In the genomic region with DNA sequence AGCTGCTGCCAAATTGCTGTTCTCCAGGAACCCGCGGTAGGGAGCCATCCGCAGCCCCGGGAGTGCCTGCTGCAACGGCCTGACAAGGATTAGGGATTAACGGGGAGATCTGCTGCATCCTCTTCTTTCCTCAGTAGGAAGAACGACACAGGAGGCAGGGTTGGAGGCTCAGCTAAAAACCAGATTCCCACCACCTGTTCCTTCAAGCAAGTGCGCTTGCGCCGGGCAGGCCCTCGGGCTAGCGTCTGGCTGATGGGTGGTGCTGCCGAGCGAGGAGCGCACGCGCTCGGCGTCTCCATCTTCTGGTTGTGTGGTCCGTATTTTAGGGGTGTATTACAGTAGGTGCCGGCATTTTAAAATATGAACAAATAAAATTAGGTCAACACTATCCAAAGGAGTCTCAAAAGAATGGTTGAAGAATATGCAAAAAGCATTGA, we compare ENCODE assay signal across 9 cellular contexts. TPM values are rescaled to one million over a fixed set of nuclear protein-coding genes. Genes with fewer than 3 reads are reported as not detected.
DNase-seq lines count a peak whose midpoint lies in the region; TF ChIP-seq lines count a peak whose summit lies in the region.
"Had no signal": no experiment of that assay in that cellular context is flagged by ENCODE, and none has a peak within 500 bp of the region (broad histone marks: within the 10 kb centered on the region; RNA-seq: fewer than 3 reads in every experiment).

No MANE protein-coding gene starts in this region.

- no peaks in the 10 kb centered on the region; the same call in 1 of the 2 replicates for H3K4me1 ChIP-seq in HUES48 (ENCODE audit: control insufficient read depth, insufficient read depth, low read length)
- H3K4me1 ChIP-seq in prostate gland (replicated peaks), result no peaks in the 10 kb centered on the region

- intact Hi-C loops in prostate gland (cut with DNase I), result no loop called here

- no peak overlapping the region for H3K27ac Mint-ChIP-seq in immature natural killer cell

- no peaks in the 10 kb centered on the region for H3K9me3 Mint-ChIP-seq in immature natural killer cell
- H3K9me3 Mint-ChIP-seq: central memory CD8-positive, alpha-beta T cell had no signal

- TF ChIP-seq CTCF in AG09309 (IDR thresholded peaks at IDR 0.05; ENCODE audit: control insufficient read depth, insufficient read depth, low read depth, low read length, missing control alignments), result peak; percentile 50
- peak in 1 of 4 experiments; percentile 6 for TF ChIP-seq CTCF in prostate gland (IDR thresholded peaks at IDR 0.05)

- H3K27me3 ChIP-seq in HUES48 (ENCODE audit: control insufficient read depth, insufficient read depth, low read length) (no peaks in the 10 kb centered on the region), prostate gland (replicated peaks; ENCODE audit: insufficient read depth) (no peaks in the 10 kb centered on the region)

- DNase-seq in AG09309 (ENCODE audit: low read depth) (peak; percentile 8), amniotic epithelial cell (ENCODE audit: low read depth) (peak; percentile 36), hypothalamus (lab: John Stamatoyannopoulos, UW) (peak; percentile 3 to 82 (median 44)), skeletal muscle cell (ENCODE audit: low read depth) (peak; percentile 11), NCI-H187 treated with DMSO at 0.1 percent for 48 hours (lab: John Stamatoyannopoulos, UW) (no peak), immature natural killer cell (no peak), prostate gland (ENCODE audit: low spot score) (no peak)

- peak overlapping the region; percentile 49 for H3K27ac ChIP-seq in HUES48 (ENCODE audit: low read depth, low read length)
- no peak overlapping the region for H3K27ac ChIP-seq in prostate gland

- peaks cover 6 to 9% of the 10 kb centered on the region in 2 donors for H3K4me1 Mint-ChIP-seq in immature natural killer cell
- H3K4me1 Mint-ChIP-seq: central memory CD8-positive, alpha-beta T cell had no signal

- H3K4me3 ChIP-seq in AG09309 (ENCODE audit: control insufficient read depth, low read depth, low read length), result peak overlapping the region; percentile 19
- H3K4me3 ChIP-seq in HUES48 (ENCODE audit: low read depth, low read length), result peak overlapping the region; percentile 32; the same call in 1 of the 2 replicates
- H3K4me3 ChIP-seq in skeletal muscle cell (ENCODE audit: low read depth, low read length), result peak overlapping the region; percentile 19
- no peak overlapping the region for H3K4me3 ChIP-seq in prostate gland

- H3K36me3 ChIP-seq in HUES48 (ENCODE audit: control insufficient read depth, insufficient read depth, low read length), result no peaks in the 10 kb centered on the region
- H3K36me3 ChIP-seq in prostate gland, result no peaks in the 10 kb centered on the region

- H3K36me3 Mint-ChIP-seq in immature natural killer cell, result no peaks in the 10 kb centered on the region

- H3K9me3 ChIP-seq in HUES48 (ENCODE audit: control insufficient read depth, insufficient read depth, low read length), result no peaks in the 10 kb centered on the region
- no peaks in the 10 kb centered on the region for H3K9me3 ChIP-seq in prostate gland

- H3K9ac ChIP-seq in HUES48 (ENCODE audit: low read depth, low read length), result no peak overlapping the region

- WGBS in prostate gland, result 16% methylated on average over 20 of the region's 21 CpGs

- H3K4me3 Mint-ChIP-seq in immature natural killer cell, result no peak overlapping the region
- H3K4me3 Mint-ChIP-seq: central memory CD8-positive, alpha-beta T cell had no signal

- no peak for TF ChIP-seq POLR2A in prostate gland (IDR thresholded peaks at IDR 0.05)

- peaks cover 5 to 23% (median 8%) of the 10 kb centered on the region in 3 donors for H3K27me3 Mint-ChIP-seq in immature natural killer cell (ENCODE audit: low read depth in 3 of 3)

RNA-seq across cellular contexts. Expression of a gene that starts 25.4 kb away (rescaled TPM):
- 10 to 100 TPM; 27.1 to 52.3 (median 43.3) TPM for polyA plus RNA-seq in immature natural killer cell
- total RNA-seq in prostate gland, result 10 to 100 TPM; 24.4 to 32.3 TPM

Comparison
In these comparisons a context has a peak if more than half of its experiments do, and no peak if none do; other contexts are left out.
1. DNase-seq: peak in AG09309 (single experiment), amniotic epithelial cell (single experiment), hypothalamus (51 of 51) and skeletal muscle cell (single experiment); none in NCI-H187 treated with DMSO at 0.1 percent for 48 hours (single experiment), immature natural killer cell (0 of 3) and prostate gland (single experiment).
2. H3K4me3 ChIP-seq: peak in AG09309 (single experiment), HUES48 (single experiment) and skeletal muscle cell (single experiment); none in prostate gland (0 of 2).